ENCODE assay signal across 1 cellular context in the genomic region with DNA sequence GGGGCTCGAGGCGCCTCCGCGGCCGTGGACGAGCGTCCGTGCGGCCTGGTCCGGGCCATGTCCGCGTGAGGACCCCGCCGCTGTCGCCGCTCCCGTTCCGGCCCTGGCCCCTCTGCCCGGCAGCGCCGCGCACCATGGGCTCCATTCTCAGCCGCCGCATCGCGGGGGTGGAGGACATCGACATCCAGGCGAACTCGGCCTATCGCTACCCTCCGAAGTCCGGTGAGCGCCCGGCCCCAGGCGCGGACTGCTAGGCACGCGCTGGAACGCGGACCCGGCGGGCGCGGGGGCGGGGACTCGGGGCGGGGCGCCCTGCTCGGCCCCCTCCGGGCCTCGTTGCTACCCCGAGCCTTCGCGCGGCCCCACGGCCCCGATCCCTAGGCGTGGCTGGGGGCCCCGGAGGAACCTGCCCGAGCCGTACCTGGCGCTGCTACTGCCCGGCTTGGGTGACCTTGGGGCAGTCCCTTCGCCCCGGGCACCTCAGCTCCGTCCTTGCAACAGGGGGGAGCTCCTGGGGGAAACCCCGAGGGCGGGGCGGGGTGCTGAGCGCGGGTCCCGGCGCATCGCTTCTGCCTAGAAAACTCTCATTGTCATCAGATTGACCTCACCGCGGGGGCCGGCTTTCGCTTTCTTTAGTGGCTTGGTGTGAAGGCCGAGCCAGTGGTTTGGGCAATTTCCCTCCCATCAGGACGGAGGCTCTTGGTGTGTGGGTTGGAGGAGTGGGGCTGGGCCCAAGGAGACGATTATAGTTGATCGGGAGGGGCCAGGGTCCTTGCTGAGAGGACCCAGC.
TF ChIP-seq lines count a peak whose summit lies in the region.

No MANE protein-coding gene starts in this region.

TF ChIP-seq in K562, 482 proteins besides CTCF, POLR2A, EP300 and RAD21 (continued from another document and continues in another):
- TF ChIP-seq, protein P1, sequence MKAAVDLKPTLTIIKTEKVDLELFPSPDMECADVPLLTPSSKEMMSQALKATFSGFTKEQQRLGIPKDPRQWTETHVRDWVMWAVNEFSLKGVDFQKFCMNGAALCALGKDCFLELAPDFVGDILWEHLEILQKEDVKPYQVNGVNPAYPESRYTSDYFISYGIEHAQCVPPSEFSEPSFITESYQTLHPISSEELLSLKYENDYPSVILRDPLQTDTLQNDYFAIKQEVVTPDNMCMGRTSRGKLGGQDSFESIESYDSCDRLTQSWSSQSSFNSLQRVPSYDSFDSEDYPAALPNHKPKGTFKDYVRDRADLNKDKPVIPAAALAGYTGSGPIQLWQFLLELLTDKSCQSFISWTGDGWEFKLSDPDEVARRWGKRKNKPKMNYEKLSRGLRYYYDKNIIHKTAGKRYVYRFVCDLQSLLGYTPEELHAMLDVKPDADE (conservative IDR thresholded peaks at IDR 0.05; ENCODE audit: control insufficient read depth, low read depth, low read length) = 0 out of 2 replicates have a peak, but pooled peaks have one; percentile 24
- peak; percentile 62; the same call in 1 of the 2 replicates for TF ChIP-seq ZBTB17 (CRISPR knock-in tag; IDR thresholded peaks at IDR 0.05)
- peak; percentile 51; the same call in 1 of the 2 replicates for TF ChIP-seq ZNF76 (CRISPR knock-in tag; IDR thresholded peaks at IDR 0.05; ENCODE audit: borderline replicate concordance)
- no peak for TF ChIP-seq STAG1 (CRISPR knock-in tag; IDR thresholded peaks at IDR 0.05; ENCODE audit: borderline replicate concordance)
- TF ChIP-seq MAFG (tag; conservative IDR thresholded peaks at IDR 0.05) = no peak
- TF ChIP-seq, protein P2, sequence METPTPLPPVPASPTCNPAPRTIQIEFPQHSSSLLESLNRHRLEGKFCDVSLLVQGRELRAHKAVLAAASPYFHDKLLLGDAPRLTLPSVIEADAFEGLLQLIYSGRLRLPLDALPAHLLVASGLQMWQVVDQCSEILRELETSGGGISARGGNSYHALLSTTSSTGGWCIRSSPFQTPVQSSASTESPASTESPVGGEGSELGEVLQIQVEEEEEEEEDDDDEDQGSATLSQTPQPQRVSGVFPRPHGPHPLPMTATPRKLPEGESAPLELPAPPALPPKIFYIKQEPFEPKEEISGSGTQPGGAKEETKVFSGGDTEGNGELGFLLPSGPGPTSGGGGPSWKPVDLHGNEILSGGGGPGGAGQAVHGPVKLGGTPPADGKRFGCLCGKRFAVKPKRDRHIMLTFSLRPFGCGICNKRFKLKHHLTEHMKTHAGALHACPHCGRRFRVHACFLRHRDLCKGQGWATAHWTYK (CRISPR knock-in tag; IDR thresholded peaks at IDR 0.05) = 0 out of 2 replicates have a peak, but pooled peaks have one; percentile 24
- TF ChIP-seq ATF4 (CRISPR knock-in tag; IDR thresholded peaks at IDR 0.05) = no peak
- no peak for TF ChIP-seq JUN (IDR thresholded peaks at IDR 0.05; ENCODE audit: borderline replicate concordance, low read depth, low read length)
- 0 out of 2 replicates have a peak, but pooled peaks have one; percentile 43 for TF ChIP-seq JUN (CRISPR knock-in tag; IDR thresholded peaks at IDR 0.05; ENCODE audit: borderline replicate concordance)
- no peak for TF ChIP-seq RBM39 (optimal IDR thresholded peaks at IDR 0.05; ENCODE audit: low read depth, low read length)
- TF ChIP-seq MAZ (CRISPR knock-in tag; conservative IDR thresholded peaks at IDR 0.05 in 1 of 2, IDR thresholded peaks at IDR 0.05 in 1 of 2) = peak; percentile 53 to 98; a peak in 3 of 4 replicates
- no peak for TF ChIP-seq BRD9 (IDR thresholded peaks at IDR 0.05; ENCODE audit: low read depth, partially characterized antibody)
- TF ChIP-seq SMC3 (conservative IDR thresholded peaks at IDR 0.05; ENCODE audit: insufficient read depth, low read depth, low read length) = no peak
- no peak for TF ChIP-seq TAF7 (tag; IDR thresholded peaks at IDR 0.05)
- no peak for TF ChIP-seq ID3 (CRISPR knock-in tag; IDR thresholded peaks at IDR 0.05)
- TF ChIP-seq ID3 (tag; IDR thresholded peaks at IDR 0.05) = 0 out of 2 replicates have a peak, but pooled peaks have one; percentile 26
- TF ChIP-seq ZFX (CRISPR knock-in tag; IDR thresholded peaks at IDR 0.05) = peak; percentile 94
- TF ChIP-seq RBFOX2 (IDR thresholded peaks at IDR 0.05; ENCODE audit: low read depth, low read length) = peak; percentile 87
- peak; percentile 9; the same call in 1 of the 2 replicates for TF ChIP-seq ZSCAN29 (IDR thresholded peaks at IDR 0.05)
- TF ChIP-seq KDM4B (IDR thresholded peaks at IDR 0.05; ENCODE audit: borderline replicate concordance in 2 of 2, low read depth in 1 of 2) = no peak; a peak in 1 of 4 replicates
- TF ChIP-seq, protein P3, sequence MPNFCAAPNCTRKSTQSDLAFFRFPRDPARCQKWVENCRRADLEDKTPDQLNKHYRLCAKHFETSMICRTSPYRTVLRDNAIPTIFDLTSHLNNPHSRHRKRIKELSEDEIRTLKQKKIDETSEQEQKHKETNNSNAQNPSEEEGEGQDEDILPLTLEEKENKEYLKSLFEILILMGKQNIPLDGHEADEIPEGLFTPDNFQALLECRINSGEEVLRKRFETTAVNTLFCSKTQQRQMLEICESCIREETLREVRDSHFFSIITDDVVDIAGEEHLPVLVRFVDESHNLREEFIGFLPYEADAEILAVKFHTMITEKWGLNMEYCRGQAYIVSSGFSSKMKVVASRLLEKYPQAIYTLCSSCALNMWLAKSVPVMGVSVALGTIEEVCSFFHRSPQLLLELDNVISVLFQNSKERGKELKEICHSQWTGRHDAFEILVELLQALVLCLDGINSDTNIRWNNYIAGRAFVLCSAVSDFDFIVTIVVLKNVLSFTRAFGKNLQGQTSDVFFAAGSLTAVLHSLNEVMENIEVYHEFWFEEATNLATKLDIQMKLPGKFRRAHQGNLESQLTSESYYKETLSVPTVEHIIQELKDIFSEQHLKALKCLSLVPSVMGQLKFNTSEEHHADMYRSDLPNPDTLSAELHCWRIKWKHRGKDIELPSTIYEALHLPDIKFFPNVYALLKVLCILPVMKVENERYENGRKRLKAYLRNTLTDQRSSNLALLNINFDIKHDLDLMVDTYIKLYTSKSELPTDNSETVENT (CRISPR knock-in tag; IDR thresholded peaks at IDR 0.05) = peak; percentile 91
- TF ChIP-seq ZC3H8 (IDR thresholded peaks at IDR 0.05) = no peak
- no peak for TF ChIP-seq CC2D1A (IDR thresholded peaks at IDR 0.05)
- TF ChIP-seq NFIC (IDR thresholded peaks at IDR 0.05) = peak; percentile 44
- TF ChIP-seq TOE1 (IDR thresholded peaks at IDR 0.05; ENCODE audit: borderline replicate concordance) = no peak
- no peak for TF ChIP-seq TOE1 (CRISPR knock-in tag; IDR thresholded peaks at IDR 0.05; ENCODE audit: borderline replicate concordance, low read depth)
- TF ChIP-seq SRSF3 (IDR thresholded peaks at IDR 0.05; ENCODE audit: insufficient read depth, low read length) = no peak
- no peak for TF ChIP-seq SMARCE1 (IDR thresholded peaks at IDR 0.05)
- TF ChIP-seq ZNF766 (CRISPR knock-in tag; conservative IDR thresholded peaks at IDR 0.05) = peak; percentile 37; the same call in 1 of the 2 replicates
- TF ChIP-seq, protein P4, sequence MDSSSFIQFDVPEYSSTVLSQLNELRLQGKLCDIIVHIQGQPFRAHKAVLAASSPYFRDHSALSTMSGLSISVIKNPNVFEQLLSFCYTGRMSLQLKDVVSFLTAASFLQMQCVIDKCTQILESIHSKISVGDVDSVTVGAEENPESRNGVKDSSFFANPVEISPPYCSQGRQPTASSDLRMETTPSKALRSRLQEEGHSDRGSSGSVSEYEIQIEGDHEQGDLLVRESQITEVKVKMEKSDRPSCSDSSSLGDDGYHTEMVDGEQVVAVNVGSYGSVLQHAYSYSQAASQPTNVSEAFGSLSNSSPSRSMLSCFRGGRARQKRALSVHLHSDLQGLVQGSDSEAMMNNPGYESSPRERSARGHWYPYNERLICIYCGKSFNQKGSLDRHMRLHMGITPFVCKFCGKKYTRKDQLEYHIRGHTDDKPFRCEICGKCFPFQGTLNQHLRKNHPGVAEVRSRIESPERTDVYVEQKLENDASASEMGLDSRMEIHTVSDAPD (CRISPR knock-in tag; IDR thresholded peaks at IDR 0.05) = no peak
- TF ChIP-seq CCNT2 (IDR thresholded peaks at IDR 0.05; ENCODE audit: borderline replicate concordance, extremely low read depth, insufficient read length, low read depth, low read length) = peak; percentile 42
- peak in 1 of 2 experiments; percentile 42; a peak in 1 of 4 replicates for TF ChIP-seq HDAC1 (IDR thresholded peaks at IDR 0.05)
- peak; percentile 77; the same call in 1 of the 2 replicates for TF ChIP-seq BRD4 (IDR thresholded peaks at IDR 0.05)
- peak; percentile 94 for TF ChIP-seq RBBP5 (IDR thresholded peaks at IDR 0.05; ENCODE audit: borderline replicate concordance, insufficient read depth, low read length, poor library complexity, severe bottlenecking)
- no peak for TF ChIP-seq BRF2 (IDR thresholded peaks at IDR 0.05; ENCODE audit: borderline replicate concordance, insufficient read depth, insufficient read length)
- no peak for TF ChIP-seq COPS2 (conservative IDR thresholded peaks at IDR 0.05)
- TF ChIP-seq SUPT5H (IDR thresholded peaks at IDR 0.05) = peak; percentile 64
- TF ChIP-seq ETV1 (tag; conservative IDR thresholded peaks at IDR 0.05; ENCODE audit: low read depth) = no peak
- TF ChIP-seq CBX1 (IDR thresholded peaks at IDR 0.05; ENCODE audit: low read depth) = 0 out of 2 replicates have a peak, but pooled peaks have one; percentile 54
- 0 out of 2 replicates have a peak, but pooled peaks have one; percentile 52 for TF ChIP-seq ZNF583 (CRISPR knock-in tag; IDR thresholded peaks at IDR 0.05)
- peak in 2 of 3 experiments; percentile 50 to 69 for TF ChIP-seq YY1 (IDR thresholded peaks at IDR 0.05; ENCODE audit: borderline replicate concordance in 1 of 3, control insufficient read depth in 1 of 3, extremely low read depth in 1 of 3, insufficient read depth in 3 of 3, insufficient read length in 1 of 3, insufficient replicate concordance in 2 of 3, low read depth in 1 of 3, low read length in 2 of 3)
- TF ChIP-seq EWSR1 (IDR thresholded peaks at IDR 0.05; ENCODE audit: borderline replicate concordance, low read depth, partially characterized antibody) = no peak
- no peak for TF ChIP-seq CBFB (CRISPR knock-in tag; IDR thresholded peaks at IDR 0.05)
- TF ChIP-seq AFF4 (CRISPR knock-in tag; IDR thresholded peaks at IDR 0.05) = peak; percentile 53; the same call in 1 of the 2 replicates
- no peak for TF ChIP-seq HMG20B (CRISPR knock-in tag; IDR thresholded peaks at IDR 0.05)
- TF ChIP-seq, protein P5, sequence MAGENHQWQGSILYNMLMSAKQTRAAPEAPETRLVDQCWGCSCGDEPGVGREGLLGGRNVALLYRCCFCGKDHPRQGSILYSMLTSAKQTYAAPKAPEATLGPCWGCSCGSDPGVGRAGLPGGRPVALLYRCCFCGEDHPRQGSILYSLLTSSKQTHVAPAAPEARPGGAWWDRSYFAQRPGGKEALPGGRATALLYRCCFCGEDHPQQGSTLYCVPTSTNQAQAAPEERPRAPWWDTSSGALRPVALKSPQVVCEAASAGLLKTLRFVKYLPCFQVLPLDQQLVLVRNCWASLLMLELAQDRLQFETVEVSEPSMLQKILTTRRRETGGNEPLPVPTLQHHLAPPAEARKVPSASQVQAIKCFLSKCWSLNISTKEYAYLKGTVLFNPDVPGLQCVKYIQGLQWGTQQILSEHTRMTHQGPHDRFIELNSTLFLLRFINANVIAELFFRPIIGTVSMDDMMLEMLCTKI (IDR thresholded peaks at IDR 0.05; ENCODE audit: partially characterized antibody) = no peak
- TF ChIP-seq CREM (IDR thresholded peaks at IDR 0.05; ENCODE audit: low read depth) = 0 out of 2 replicates have a peak, but pooled peaks have one; percentile 15
- TF ChIP-seq PHF20 (IDR thresholded peaks at IDR 0.05; ENCODE audit: partially characterized antibody) = peak; percentile 44
- peak; percentile 72; the same call in 1 of the 2 replicates for TF ChIP-seq GATAD2B (IDR thresholded peaks at IDR 0.05; ENCODE audit: borderline replicate concordance)
- TF ChIP-seq FOSL1 (tag; conservative IDR thresholded peaks at IDR 0.05) = no peak
